Comparison of ENCODE assay signal across 13 cellular contexts in the genomic region with DNA sequence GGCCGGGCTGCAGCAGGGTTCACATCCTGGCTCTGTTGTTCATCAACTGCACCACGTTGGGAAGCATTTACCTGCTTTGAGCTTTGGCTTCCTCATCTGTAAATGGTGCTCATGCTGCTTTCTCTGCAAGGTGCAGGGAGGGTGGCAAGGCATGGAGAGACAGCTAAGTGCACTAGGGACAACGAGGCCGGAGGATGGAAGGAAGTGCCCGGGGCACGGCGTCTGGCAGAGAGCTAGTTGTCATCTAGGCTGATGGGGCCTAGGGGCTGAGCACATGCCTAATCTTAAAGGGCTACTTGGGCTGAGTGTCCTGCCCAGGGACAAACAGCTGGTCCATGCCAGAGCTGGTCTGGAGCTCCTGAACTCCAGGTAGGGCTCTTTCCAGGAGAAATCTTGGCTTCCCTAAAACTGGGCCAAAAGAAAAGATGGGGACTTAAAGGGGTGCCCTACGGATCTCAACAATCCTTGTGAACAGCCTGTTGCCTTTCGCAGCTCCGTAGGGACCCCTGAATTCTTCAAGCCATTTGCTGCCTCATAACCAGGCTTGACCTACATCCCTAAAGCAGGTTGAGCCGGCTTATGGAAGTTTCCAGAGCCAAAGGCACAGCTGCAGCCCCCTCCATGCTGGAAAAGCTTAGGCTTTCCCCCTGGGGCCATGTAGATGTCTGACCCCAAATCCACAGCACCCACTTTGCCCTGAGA.
A peak's percentile ranks its signal among the peaks of the same experiment; 100 is the strongest.
DNase-seq lines count a peak whose midpoint lies in the region; ATAC-seq, FAIRE-seq and TF ChIP-seq lines count a peak whose summit lies in the region.
"Had no signal": no experiment of that assay in that cellular context is flagged by ENCODE, and none has a peak within 500 bp of the region (broad histone marks: within the 10 kb centered on the region; RNA-seq: fewer than 3 reads in every experiment).

No MANE protein-coding gene starts in this region.

- WGBS in sigmoid colon, 2 donors: 93 to 94% methylated on average over 11 of the region's 11 CpGs

- TF ChIP-seq POLR2A in sigmoid colon (IDR thresholded peaks at IDR 0.05) (no peak), H54 (IDR thresholded peaks at IDR 0.05; ENCODE audit: low read depth, low read length) (no peak)

- ATAC-seq in T-helper 17 cell: no peak
- ATAC-seq in Right ventricle myocardium inferior: peak; percentile 27
- no peak for ATAC-seq in HG02938 (IDR thresholded peaks at IDR 0.05; ENCODE audit: unreplicated experiment)

- DNase-seq in T-helper 17 cell (no peak), Right ventricle myocardium inferior (ENCODE audit: missing footprints) (no peak), sigmoid colon (peak; percentile 46), H54 (ENCODE audit: insufficient read length, low spot score) (no peak), OCI-M2 (lab: John Stamatoyannopoulos, UW; ENCODE audit: unreplicated experiment) (no peak), pons (ENCODE audit: low spot score) (no peak)
- DNase-seq: MM.1S, nucleus accumbens, OCI-M1 had no signal

- no peaks in the 10 kb centered on the region for H3K27me3 ChIP-seq in DOHH2 (ENCODE audit: control insufficient read depth, low read length)
- H3K27me3 ChIP-seq in sigmoid colon: no peaks in the 10 kb centered on the region

- peak overlapping the region; percentile 28 for H3K4me3 Mint-ChIP-seq in T-helper 17 cell
- H3K4me3 Mint-ChIP-seq: memory B cell had no signal

- H3K79me2 ChIP-seq in DOHH2 (ENCODE audit: control insufficient read depth, low read length): no peaks in the 10 kb centered on the region

- peak overlapping the region; percentile 65 for H3K27ac Mint-ChIP-seq in T-helper 17 cell

- intact Hi-C loops in Right ventricle myocardium inferior (cut with DNase I) (no loop called here), sigmoid colon (cut with DNase I) (no loop called here)

- no peak for TF ChIP-seq EP300 in sigmoid colon (IDR thresholded peaks at IDR 0.05)

- peaks cover 34% of the 10 kb centered on the region for H3K4me1 Mint-ChIP-seq in T-helper 17 cell

- H4K20me1 ChIP-seq in DOHH2 (ENCODE audit: control insufficient read depth, insufficient read depth, low read depth, low read length): no peaks in the 10 kb centered on the region

- peak overlapping the region; percentile 56; the same call in 1 of the 2 replicates for H3K4me2 ChIP-seq in DOHH2 (ENCODE audit: low read length)

- H3K9me3 ChIP-seq in DOHH2 (ENCODE audit: control insufficient read depth, insufficient read depth, low read length) (no peaks in the 10 kb centered on the region; the same call in 1 of the 2 replicates), T-helper 17 cell (ENCODE audit: control insufficient read depth, low read length, poor library complexity, severe bottlenecking) (no peaks in the 10 kb centered on the region), sigmoid colon (no peaks in the 10 kb centered on the region)
- H3K9me3 ChIP-seq: HAP-1 had no signal

- H3K27ac ChIP-seq in DOHH2 (ENCODE audit: low read depth, low read length) (no peak overlapping the region), sigmoid colon (no peak overlapping the region)

- TF ChIP-seq CTCF in DOHH2 (IDR thresholded peaks at IDR 0.05; ENCODE audit: low read depth, low read length, poor library complexity, severe bottlenecking) (no peak), sigmoid colon (IDR thresholded peaks at IDR 0.05) (no peak)

- H3K36me3 Mint-ChIP-seq in T-helper 17 cell (ENCODE audit: low read depth): peaks cover 2% of the 10 kb centered on the region
- H3K36me3 Mint-ChIP-seq: memory B cell had no signal

- H3K9me2 ChIP-seq in DOHH2 (replicated peaks; ENCODE audit: control insufficient read depth, low read length): no peaks in the 10 kb centered on the region

- H3K4me1 ChIP-seq in DOHH2 (ENCODE audit: control insufficient read depth, low read length) (peaks cover 22% of the 10 kb centered on the region), sigmoid colon (peaks cover 0 to 3% (median 0%) of the 10 kb centered on the region in 4 donors)
- H3K4me1 ChIP-seq: HAP-1 had no signal

- FAIRE-seq in H54 (lab: Jason Lieb, UNC): no peak

- no peaks in the 10 kb centered on the region for H3K36me3 ChIP-seq in DOHH2 (ENCODE audit: control insufficient read depth, low read length)
- H3K36me3 ChIP-seq in sigmoid colon: peaks cover 0 to 54% (median 16%) of the 10 kb centered on the region in 4 donors
- H3K36me3 ChIP-seq: HAP-1 had no signal

- H3K27me3 Mint-ChIP-seq in T-helper 17 cell: no peaks in the 10 kb centered on the region

- H3K4me3 ChIP-seq in DOHH2 (ENCODE audit: low read length) (no peak overlapping the region), sigmoid colon (no peak overlapping the region)
- H3K4me3 ChIP-seq: HAP-1 had no signal

- no peaks in the 10 kb centered on the region for H3F3A ChIP-seq in DOHH2 (ENCODE audit: control insufficient read depth, insufficient read depth)
